Comparison of ENCODE assay signal across 8 cellular contexts in genomic region chr21:17387030-17387617, GRCh38.
DNase-seq lines count a peak whose midpoint lies in the region; ATAC-seq and TF ChIP-seq lines count a peak whose summit lies in the region.

No MANE protein-coding gene starts in this region.

- H3K27me3 Mint-ChIP-seq in activated CD8-positive, alpha-beta T cell treated with anti-CD3 and anti-CD28 coated beads for 36 hours, result peaks cover 7% of the 10 kb centered on the region

- ATAC-seq in GM18858 (IDR thresholded peaks at IDR 0.05; ENCODE audit: unreplicated experiment) (peak; percentile 81), HG03108 (IDR thresholded peaks at IDR 0.05; ENCODE audit: unreplicated experiment) (no peak)
- ATAC-seq in activated CD8-positive, alpha-beta T cell treated with anti-CD3 and anti-CD28 coated beads for 36 hours, result peak; percentile 65

- no peaks in the 10 kb centered on the region for H3K36me3 Mint-ChIP-seq in activated CD8-positive, alpha-beta T cell treated with anti-CD3 and anti-CD28 coated beads for 36 hours (ENCODE audit: low read depth)

- intact Hi-C loops in activated CD8-positive, alpha-beta T cell treated with anti-CD3 and anti-CD28 coated beads for 36 hours (cut with micrococcal nuclease), result loop anchor here (5.0 kb wide), 1 partner anchor 200 kb away; no protein-coding TSS in a partner anchor

- H3K27ac Mint-ChIP-seq in activated CD8-positive, alpha-beta T cell treated with anti-CD3 and anti-CD28 coated beads for 36 hours, result no peak overlapping the region

- H3K9me3 ChIP-seq in fibroblast of lung (ENCODE audit: control insufficient read depth, insufficient read depth, low read depth, low read length), result no peaks in the 10 kb centered on the region

- no peaks in the 10 kb centered on the region for H3K4me1 Mint-ChIP-seq in activated CD8-positive, alpha-beta T cell treated with anti-CD3 and anti-CD28 coated beads for 36 hours (ENCODE audit: low read depth)

- no peaks in the 10 kb centered on the region for H3K9me3 Mint-ChIP-seq in activated CD8-positive, alpha-beta T cell treated with anti-CD3 and anti-CD28 coated beads for 36 hours

- H3K27me3 ChIP-seq in fibroblast of lung (ENCODE audit: control insufficient read depth, insufficient read depth, low read length), result no peaks in the 10 kb centered on the region

- H3K4me3 ChIP-seq in fibroblast of lung (replicated peaks in 1 of 4; ENCODE audit: control extremely low read depth in 1 of 4, insufficient read depth in 1 of 4, low read depth in 3 of 4, low read length in 4 of 4), result no peak overlapping the region

- POLR2A ChIA-PET in activated CD8-positive, alpha-beta T cell treated with anti-CD3 and anti-CD28 coated beads for 36 hours (lab: Charles Lee), result no interaction called here

- H3K36me3 ChIP-seq in fibroblast of lung (ENCODE audit: control insufficient read depth, insufficient read depth, low read length), result no peaks in the 10 kb centered on the region

- no peak overlapping the region for H3K9ac ChIP-seq in fibroblast of lung (ENCODE audit: insufficient read depth, low read length)

- CTCF ChIA-PET in activated CD8-positive, alpha-beta T cell treated with anti-CD3 and anti-CD28 coated beads for 36 hours (lab: Charles Lee), result interaction anchor here (0.6 to 5.9 kb wide), 19 partner anchors 14 to 537 kb away, joined by 3 to 58 read pairs (median 4); no protein-coding TSS in a partner anchor

- peak; percentile 73 for DNase-seq in Ammon's horn (ENCODE audit: low spot score)
- peak; percentile 48 for DNase-seq in HS-27A (ENCODE audit: low read depth)
- DNase-seq in NCI-H748 (lab: John Stamatoyannopoulos, UW; ENCODE audit: unreplicated experiment), result peak; percentile 74
- peak; percentile 62 for DNase-seq in activated CD8-positive, alpha-beta T cell treated with anti-CD3 and anti-CD28 coated beads for 36 hours
- DNase-seq in fibroblast of lung (ENCODE audit: low read depth in 2 of 2), result peak; percentile 38 to 79
- peak; percentile 18 for DNase-seq in non-pigmented ciliary epithelial cell (ENCODE audit: low read depth)

- no peaks in the 10 kb centered on the region for H3K4me1 ChIP-seq in fibroblast of lung (ENCODE audit: control insufficient read depth, extremely low read depth, insufficient read depth, low read length)

- no peak overlapping the region for H2AFZ ChIP-seq in fibroblast of lung (ENCODE audit: low read length)

- no peaks in the 10 kb centered on the region for H3K79me2 ChIP-seq in fibroblast of lung (ENCODE audit: control insufficient read depth, insufficient read depth, low read length)

- no peak overlapping the region for H3K27ac ChIP-seq in fibroblast of lung (ENCODE audit: insufficient read depth, low read length)

- no peak overlapping the region for H3K4me3 Mint-ChIP-seq in activated CD8-positive, alpha-beta T cell treated with anti-CD3 and anti-CD28 coated beads for 36 hours

- TF ChIP-seq CTCF in activated CD8-positive, alpha-beta T cell treated with anti-CD3 and anti-CD28 coated beads for 36 hours (IDR thresholded peaks at IDR 0.05), result peak; percentile 81
- peak; percentile 52 to 54 for TF ChIP-seq CTCF in fibroblast of lung (conservative IDR thresholded peaks at IDR 0.05 in 1 of 2, IDR thresholded peaks at IDR 0.05 in 1 of 2; ENCODE audit: low read depth in 1 of 2, low read length in 2 of 2)

- no peaks in the 10 kb centered on the region for H4K20me1 ChIP-seq in fibroblast of lung (ENCODE audit: control insufficient read depth, extremely low read depth, insufficient read depth, low read length)

- no peak overlapping the region for H3K4me2 ChIP-seq in fibroblast of lung (ENCODE audit: extremely low read depth, insufficient read depth, low read length)

Comparison
In these comparisons a context has a peak if more than half of its experiments do, and no peak if none do; other contexts are left out.
1. DNase-seq: peak in every context shown above with its lines; median percentile 74 in NCI-H748; 73 in Ammon's horn; 62 in activated CD8-positive, alpha-beta T cell treated with anti-CD3 and anti-CD28 coated beads for 36 hours; 58 in fibroblast of lung; 48 in HS-27A; 18 in non-pigmented ciliary epithelial cell.